ENCODE assay signal across 18 cellular contexts in the genomic region with DNA sequence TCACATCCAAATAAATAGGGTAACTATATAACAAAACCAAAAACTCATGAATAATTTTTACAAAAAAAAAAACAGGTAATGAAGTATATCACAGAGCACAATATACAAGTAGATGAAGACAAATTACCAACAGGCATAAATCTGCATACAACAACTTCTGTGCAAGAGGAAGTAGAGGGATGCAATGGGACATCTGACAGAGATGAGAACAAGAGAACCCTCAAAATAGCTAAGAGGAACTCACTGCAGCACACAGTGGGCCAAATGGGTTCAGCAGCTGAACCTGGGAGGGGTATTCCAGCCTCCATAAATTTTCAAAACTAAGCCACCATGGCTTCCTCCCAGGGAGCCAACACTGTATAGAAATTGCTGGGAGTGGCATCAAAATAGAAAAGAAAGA.
"Had no signal": no experiment of that assay in that cellular context is flagged by ENCODE, and none has a peak within 500 bp of the region (broad histone marks: within the 10 kb centered on the region; RNA-seq: fewer than 3 reads in every experiment).

No MANE protein-coding gene starts in this region.

- H3K4me3 Mint-ChIP-seq: activated CD4-positive, alpha-beta T cell treated with anti-CD3 and anti-CD28 coated beads for 36 hours; activated naive CD8-positive, alpha-beta T cell; brain had no signal

- H3K27ac Mint-ChIP-seq: activated CD4-positive, alpha-beta T cell treated with anti-CD3 and anti-CD28 coated beads for 36 hours; activated naive CD8-positive, alpha-beta T cell; brain had no signal

- FAIRE-seq: keratinocyte had no signal

- ATAC-seq: activated CD4-positive, alpha-beta T cell treated with anti-CD3 and anti-CD28 coated beads for 36 hours; left lobe of liver; naive thymus-derived CD8-positive, alpha-beta T cell; stimulated activated naive CD8-positive, alpha-beta T cell treated with anti-CD3 and anti-CD28 coated beads, Interleukin-15, Interleukin-2, amounts not matched to agents 100 U/mL and 50 U/mL, for 24 hours had no signal

- DNase-seq: activated CD4-positive, alpha-beta T cell treated with anti-CD3 and anti-CD28 coated beads for 36 hours; activated CD4-positive, alpha-beta T cell treated with anti-CD3 and anti-CD28 coated beads, Interleukin-2, amount 50 U/mL, for 48 hours; amygdala; caudate nucleus; colonic mucosa; erythroblast; hypothalamus; naive thymus-derived CD8-positive, alpha-beta T cell; stimulated activated CD4-positive, alpha-beta T cell treated with anti-CD3 and anti-CD28 coated beads, Interleukin-12 subunit alpha, Interleukin-12 subunit beta, amount 100 ng/mL, for 4 hours; stimulated activated CD4-positive, alpha-beta T cell treated with anti-CD3 and anti-CD28 coated beads, Interleukin-1b, Interleukin-23, amount 100 ng/mL, for 48 hours; stimulated activated CD8-positive, alpha-beta memory T cell treated with anti-CD3 and anti-CD28 coated beads, Interleukin-4, amount 100 ng/mL, for 48 hours; stimulated activated naive CD8-positive, alpha-beta T cell treated with anti-CD3 and anti-CD28 coated beads, Interleukin-15, Interleukin-2, amounts not matched to agents 100 U/mL and 50 U/mL, for 24 hours; T-helper 2 cell; trophoblast cell had no signal

- H3K4me1 Mint-ChIP-seq: brain had no signal

- H3K27me3 Mint-ChIP-seq: activated CD4-positive, alpha-beta T cell treated with anti-CD3 and anti-CD28 coated beads for 36 hours; activated naive CD8-positive, alpha-beta T cell; brain; naive thymus-derived CD8-positive, alpha-beta T cell had no signal
